In genomic region chr2:10875126-10875525, GRCh38 we compare ENCODE assay signal across 1 cellular context.
TF ChIP-seq lines count a peak whose summit lies in the region.

No MANE protein-coding gene starts in this region.

TF ChIP-seq in GM12878, 131 proteins besides CTCF, POLR2A, EP300 and RAD21 (continued from another document):
- TF ChIP-seq, protein P1, sequence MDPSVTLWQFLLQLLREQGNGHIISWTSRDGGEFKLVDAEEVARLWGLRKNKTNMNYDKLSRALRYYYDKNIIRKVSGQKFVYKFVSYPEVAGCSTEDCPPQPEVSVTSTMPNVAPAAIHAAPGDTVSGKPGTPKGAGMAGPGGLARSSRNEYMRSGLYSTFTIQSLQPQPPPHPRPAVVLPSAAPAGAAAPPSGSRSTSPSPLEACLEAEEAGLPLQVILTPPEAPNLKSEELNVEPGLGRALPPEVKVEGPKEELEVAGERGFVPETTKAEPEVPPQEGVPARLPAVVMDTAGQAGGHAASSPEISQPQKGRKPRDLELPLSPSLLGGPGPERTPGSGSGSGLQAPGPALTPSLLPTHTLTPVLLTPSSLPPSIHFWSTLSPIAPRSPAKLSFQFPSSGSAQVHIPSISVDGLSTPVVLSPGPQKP (IDR thresholded peaks at IDR 0.05; ENCODE audit: low read depth, low read length) = no peak
- TF ChIP-seq RFX5 (IDR thresholded peaks at IDR 0.05; ENCODE audit: low read depth, low read length) (no peak), ZBED1 (IDR thresholded peaks at IDR 0.05; ENCODE audit: borderline replicate concordance) (no peak), ASH2L (IDR thresholded peaks at IDR 0.05; ENCODE audit: borderline replicate concordance, low read depth) (no peak), GABPA (IDR thresholded peaks at IDR 0.05; ENCODE audit: low read depth) (no peak), TCF12 (IDR thresholded peaks at IDR 0.05; ENCODE audit: low read depth, low read length) (no peak), SMAD5 (IDR thresholded peaks at IDR 0.05; ENCODE audit: low read depth) (no peak), MAX (IDR thresholded peaks at IDR 0.05; ENCODE audit: low read depth, low read length) (no peak), EED (IDR thresholded peaks at IDR 0.05; ENCODE audit: low read depth) (no peak), MYC (IDR thresholded peaks at IDR 0.05; ENCODE audit: insufficient read depth, insufficient read length, insufficient replicate concordance, low read length, severe bottlenecking) (no peak), YY1 (IDR thresholded peaks at IDR 0.05; ENCODE audit: low read depth, low read length) (no peak), IRF3 (IDR thresholded peaks at IDR 0.05) (no peak), NFYA (IDR thresholded peaks at IDR 0.05; ENCODE audit: borderline replicate concordance, low read depth, low read length) (no peak), ESRRA (IDR thresholded peaks at IDR 0.05; ENCODE audit: low read length) (no peak), CBX3 (IDR thresholded peaks at IDR 0.05; ENCODE audit: borderline replicate concordance, low read depth) (no peak), RCOR1 (conservative IDR thresholded peaks at IDR 0.05; ENCODE audit: low read depth, low read length) (no peak)
- TF ChIP-seq, protein P2, sequence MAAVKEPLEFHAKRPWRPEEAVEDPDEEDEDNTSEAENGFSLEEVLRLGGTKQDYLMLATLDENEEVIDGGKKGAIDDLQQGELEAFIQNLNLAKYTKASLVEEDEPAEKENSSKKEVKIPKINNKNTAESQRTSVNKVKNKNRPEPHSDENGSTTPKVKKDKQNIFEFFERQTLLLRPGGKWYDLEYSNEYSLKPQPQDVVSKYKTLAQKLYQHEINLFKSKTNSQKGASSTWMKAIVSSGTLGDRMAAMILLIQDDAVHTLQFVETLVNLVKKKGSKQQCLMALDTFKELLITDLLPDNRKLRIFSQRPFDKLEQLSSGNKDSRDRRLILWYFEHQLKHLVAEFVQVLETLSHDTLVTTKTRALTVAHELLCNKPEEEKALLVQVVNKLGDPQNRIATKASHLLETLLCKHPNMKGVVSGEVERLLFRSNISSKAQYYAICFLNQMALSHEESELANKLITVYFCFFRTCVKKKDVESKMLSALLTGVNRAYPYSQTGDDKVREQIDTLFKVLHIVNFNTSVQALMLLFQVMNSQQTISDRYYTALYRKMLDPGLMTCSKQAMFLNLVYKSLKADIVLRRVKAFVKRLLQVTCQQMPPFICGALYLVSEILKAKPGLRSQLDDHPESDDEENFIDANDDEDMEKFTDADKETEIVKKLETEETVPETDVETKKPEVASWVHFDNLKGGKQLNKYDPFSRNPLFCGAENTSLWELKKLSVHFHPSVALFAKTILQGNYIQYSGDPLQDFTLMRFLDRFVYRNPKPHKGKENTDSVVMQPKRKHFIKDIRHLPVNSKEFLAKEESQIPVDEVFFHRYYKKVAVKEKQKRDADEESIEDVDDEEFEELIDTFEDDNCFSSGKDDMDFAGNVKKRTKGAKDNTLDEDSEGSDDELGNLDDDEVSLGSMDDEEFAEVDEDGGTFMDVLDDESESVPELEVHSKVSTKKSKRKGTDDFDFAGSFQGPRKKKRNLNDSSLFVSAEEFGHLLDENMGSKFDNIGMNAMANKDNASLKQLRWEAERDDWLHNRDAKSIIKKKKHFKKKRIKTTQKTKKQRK (IDR thresholded peaks at IDR 0.05; ENCODE audit: low read depth, low read length) = no peak
